Comparison of ENCODE assay signal across 12 cellular contexts in the genomic region with DNA sequence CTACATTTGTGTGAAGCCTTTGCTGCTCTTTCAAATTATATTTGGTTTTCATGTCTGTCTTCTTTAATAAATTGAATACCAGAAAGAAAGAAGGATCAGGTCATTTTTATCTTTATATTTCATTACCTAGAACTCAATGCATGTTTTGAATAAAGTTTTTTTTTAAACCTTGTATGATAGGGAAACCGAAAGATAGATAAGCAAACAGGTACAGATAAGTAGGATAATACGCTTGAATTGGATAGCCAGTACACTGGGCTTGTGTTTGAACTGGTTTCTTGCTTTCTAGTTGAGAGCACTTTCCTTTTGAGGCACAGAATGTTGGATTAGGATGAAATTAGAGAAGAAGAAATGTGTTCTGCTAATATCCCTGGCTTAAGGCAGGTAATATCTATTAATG. TPM values are rescaled to one million over a fixed set of nuclear protein-coding genes. Genes with fewer than 3 reads are reported as not detected.
A peak's percentile ranks its signal among the peaks of the same experiment; 100 is the strongest.
DNase-seq lines count a peak whose midpoint lies in the region; ATAC-seq, FAIRE-seq and TF ChIP-seq lines count a peak whose summit lies in the region.
"Had no signal": no experiment of that assay in that cellular context is flagged by ENCODE, and none has a peak within 500 bp of the region (broad histone marks: within the 10 kb centered on the region; RNA-seq: fewer than 3 reads in every experiment).

No MANE protein-coding gene starts in this region.

- H3K9me2 ChIP-seq in hepatocyte (replicated peaks; ENCODE audit: insufficient read depth) (no peaks in the 10 kb centered on the region), OCI-LY7 (ENCODE audit: insufficient read depth, low read length) (no peaks in the 10 kb centered on the region)

- intact Hi-C loops in OCI-LY7 (cut with micrococcal nuclease; ENCODE audit: unreplicated experiment) = no loop called here

- H4K20me1 ChIP-seq in hepatocyte (ENCODE audit: insufficient read depth, poor library complexity, severe bottlenecking) (peaks cover 6% of the 10 kb centered on the region), OCI-LY7 (ENCODE audit: insufficient read depth, low read length) (0 out of 2 replicates have a peak, but pooled peaks cover 8% of the 10 kb centered on the region)

- peak; percentile 67 for FAIRE-seq in small intestine (lab: Jason Lieb, UNC)
- FAIRE-seq: TTC549 had no signal

- H3K79me2 ChIP-seq in hepatocyte (peaks cover 88% of the 10 kb centered on the region), OCI-LY7 (ENCODE audit: insufficient read depth, low read depth, low read length) (peaks cover 72% of the 10 kb centered on the region)

- no TSS peak for BruUV-seq in OCI-LY7 (replicated peaks; lab: Mats Ljungman, UMichigan)

- CTCF ChIA-PET in OCI-LY7 (lab: Charles Lee; ENCODE audit: unreplicated experiment) = no interaction called here

- H3K27me3 ChIP-seq in hepatocyte (no peaks in the 10 kb centered on the region), small intestine (ENCODE audit: control insufficient read depth in 2 of 2, insufficient read depth in 2 of 2, low read length in 2 of 2) (no peaks in the 10 kb centered on the region)

- peak overlapping the region; percentile 62 for H3K4me2 ChIP-seq in hepatocyte
- no peak overlapping the region for H3K4me2 ChIP-seq in OCI-LY7 (ENCODE audit: low read length)

- H2AFZ ChIP-seq in hepatocyte (no peak overlapping the region), OCI-LY7 (ENCODE audit: low read length) (no peak overlapping the region)

- H3K36me3 ChIP-seq in hepatocyte (replicated peaks; ENCODE audit: insufficient read depth, low read depth) (no peaks in the 10 kb centered on the region), small intestine (ENCODE audit: control insufficient read depth in 2 of 2, insufficient read depth in 2 of 2, low read length in 2 of 2) (peaks cover 2% of the 10 kb centered on the region in 2 donors), OCI-LY7 (ENCODE audit: insufficient read depth, low read length) (peaks cover 28% of the 10 kb centered on the region)

- peaks cover 27 to 57% (median 44%) of the 10 kb centered on the region in 4 donors for H3K4me1 Mint-ChIP-seq in naive thymus-derived CD8-positive, alpha-beta T cell

- H3K4me1 ChIP-seq in hepatocyte (ENCODE audit: insufficient read depth) (peaks cover 12% of the 10 kb centered on the region), small intestine (ENCODE audit: control insufficient read depth in 2 of 2, insufficient read depth in 1 of 2, low read depth in 1 of 2, low read length in 1 of 2) (no peaks in the 10 kb centered on the region), OCI-LY7 (ENCODE audit: insufficient read depth, low read length, poor library complexity, severe bottlenecking) (no peaks in the 10 kb centered on the region)

- H3K4me3 Mint-ChIP-seq in naive thymus-derived CD8-positive, alpha-beta T cell = no peak overlapping the region
- H3K4me3 Mint-ChIP-seq: central memory CD8-positive, alpha-beta T cell; stimulated activated naive CD8-positive, alpha-beta T cell treated with anti-CD3 and anti-CD28 coated beads, Interleukin-15, amount 100 ng/mL, for 72 hours had no signal

- no peak overlapping the region for H3K4me3 ChIP-seq in hepatocyte
- H3K4me3 ChIP-seq in small intestine (ENCODE audit: low read depth in 1 of 2, low read length in 2 of 2) = no peak overlapping the region
- no peak overlapping the region for H3K4me3 ChIP-seq in OCI-LY7 (ENCODE audit: low read depth, low read length, poor library complexity, severe bottlenecking)

- POLR2A ChIA-PET in naive thymus-derived CD8-positive, alpha-beta T cell (lab: Charles Lee) = no interaction called here
- POLR2A ChIA-PET in OCI-LY7 (lab: Charles Lee) = interaction anchor here (0.7 kb wide), 1 partner anchor 146 kb away, joined by 3 read pairs; no protein-coding TSS in a partner anchor

- peaks cover 28 to 55% (median 54%) of the 10 kb centered on the region in 3 donors for H3K36me3 Mint-ChIP-seq in naive thymus-derived CD8-positive, alpha-beta T cell

- no peak for TF ChIP-seq CTCF in VCaP (conservative IDR thresholded peaks at IDR 0.05)
- TF ChIP-seq CTCF in hepatocyte (IDR thresholded peaks at IDR 0.05; ENCODE audit: poor library complexity) = no peak
- TF ChIP-seq CTCF in OCI-LY7 (conservative IDR thresholded peaks at IDR 0.05; ENCODE audit: low read length) = no peak

- peaks cover 5% of the 10 kb centered on the region for H3K9me3 ChIP-seq in hepatocyte (ENCODE audit: low read depth)
- no peaks in the 10 kb centered on the region for H3K9me3 ChIP-seq in small intestine (ENCODE audit: control insufficient read depth, low read depth)
- H3K9me3 ChIP-seq in OCI-LY7 (ENCODE audit: low read length) = peaks cover 25% of the 10 kb centered on the region

- peak; percentile 12 for ATAC-seq in GM21529 (IDR thresholded peaks at IDR 0.05; ENCODE audit: unreplicated experiment)
- ATAC-seq in naive thymus-derived CD8-positive, alpha-beta T cell = no peak
- ATAC-seq: stimulated activated naive CD8-positive, alpha-beta T cell treated with anti-CD3 and anti-CD28 coated beads, Interleukin-15, amount 100 ng/mL, for 72 hours had no signal

- H3K27me3 Mint-ChIP-seq in naive thymus-derived CD8-positive, alpha-beta T cell = no peaks in the 10 kb centered on the region
- H3K27me3 Mint-ChIP-seq: central memory CD8-positive, alpha-beta T cell; stimulated activated naive CD8-positive, alpha-beta T cell treated with anti-CD3 and anti-CD28 coated beads, Interleukin-15, amount 100 ng/mL, for 72 hours had no signal

- H3K9me3 Mint-ChIP-seq in naive thymus-derived CD8-positive, alpha-beta T cell = peaks cover 13 to 32% (median 21%) of the 10 kb centered on the region in 9 donors

- DNase-seq in hepatocyte (ENCODE audit: low spot score) = no peak
- peak; percentile 36 for DNase-seq in small intestine
- no peak for DNase-seq in stimulated activated CD4-positive, alpha-beta T cell treated with anti-CD3 and anti-CD28 coated beads, Interleukin-15, amount 100 ng/mL, for 24 hours
- DNase-seq in naive thymus-derived CD8-positive, alpha-beta T cell = no peak
- no peak for DNase-seq in OCI-LY7 (ENCODE audit: low spot score)
- DNase-seq in cortex of kidney (lab: John Stamatoyannopoulos, UW) = no peak
- DNase-seq: activated T-cell treated with anti-CD3 and anti-CD28 coated beads, Interleukin-2, amount 50 U/mL, for 1 hour; stimulated activated naive CD8-positive, alpha-beta T cell treated with anti-CD3 and anti-CD28 coated beads, Interleukin-15, amount 100 ng/mL, for 72 hours had no signal

- peak overlapping the region in 5 of 10 donors; percentile 23 to 70 (median 51) for H3K27ac Mint-ChIP-seq in naive thymus-derived CD8-positive, alpha-beta T cell
- H3K27ac Mint-ChIP-seq: stimulated activated naive CD8-positive, alpha-beta T cell treated with anti-CD3 and anti-CD28 coated beads, Interleukin-15, amount 100 ng/mL, for 72 hours had no signal

- 73% methylated on average over 2 of the region's 2 CpGs for WGBS in hepatocyte (ENCODE audit: low lambda C conversion rate, missing lambda C conversion rate)
- 20 to 57% (median 33%) methylated on average over 2 of the region's 2 CpGs for WGBS in small intestine, 3 donors

- H3K27ac ChIP-seq in VCaP (peak overlapping the region; percentile 48), hepatocyte (peak overlapping the region; percentile 61), small intestine (ENCODE audit: low read depth in 1 of 2, low read length in 1 of 2) (peak overlapping the region in 1 of 2 donors; percentile 8), OCI-LY7 (ENCODE audit: low read depth, low read length, poor library complexity, severe bottlenecking) (no peak overlapping the region)

RNA-seq across cellular contexts. Expression of a gene that starts 46.9 kb away (rescaled TPM):
- total RNA-seq in hepatocyte (54.0 and 55.1 TPM in 2 replicates), OCI-LY7 (2022) (28.2 and 31.4 TPM in 2 replicates)
- polyA plus RNA-seq in hepatocyte (16.4 and 16.8 TPM in 2 replicates), small intestine (10 to 100 TPM; 19.1 to 35.8 (median 28.4) TPM)
- total RNA-seq in naive thymus-derived CD8-positive, alpha-beta T cell = 10 to 100 TPM; 51.5 to 62.1 TPM
- polyA plus RNA-seq in naive thymus-derived CD8-positive, alpha-beta T cell = 1 to 10 TPM; 5.3 to 8.6 (median 7.6) TPM
- total RNA-seq in OCI-LY7 (2014; rRNA removed; shearing (Covaris generic)) = 19.3 and 22.3 TPM in 2 replicates
